ENCODE assay signal across 8 cellular contexts in the genomic region with DNA sequence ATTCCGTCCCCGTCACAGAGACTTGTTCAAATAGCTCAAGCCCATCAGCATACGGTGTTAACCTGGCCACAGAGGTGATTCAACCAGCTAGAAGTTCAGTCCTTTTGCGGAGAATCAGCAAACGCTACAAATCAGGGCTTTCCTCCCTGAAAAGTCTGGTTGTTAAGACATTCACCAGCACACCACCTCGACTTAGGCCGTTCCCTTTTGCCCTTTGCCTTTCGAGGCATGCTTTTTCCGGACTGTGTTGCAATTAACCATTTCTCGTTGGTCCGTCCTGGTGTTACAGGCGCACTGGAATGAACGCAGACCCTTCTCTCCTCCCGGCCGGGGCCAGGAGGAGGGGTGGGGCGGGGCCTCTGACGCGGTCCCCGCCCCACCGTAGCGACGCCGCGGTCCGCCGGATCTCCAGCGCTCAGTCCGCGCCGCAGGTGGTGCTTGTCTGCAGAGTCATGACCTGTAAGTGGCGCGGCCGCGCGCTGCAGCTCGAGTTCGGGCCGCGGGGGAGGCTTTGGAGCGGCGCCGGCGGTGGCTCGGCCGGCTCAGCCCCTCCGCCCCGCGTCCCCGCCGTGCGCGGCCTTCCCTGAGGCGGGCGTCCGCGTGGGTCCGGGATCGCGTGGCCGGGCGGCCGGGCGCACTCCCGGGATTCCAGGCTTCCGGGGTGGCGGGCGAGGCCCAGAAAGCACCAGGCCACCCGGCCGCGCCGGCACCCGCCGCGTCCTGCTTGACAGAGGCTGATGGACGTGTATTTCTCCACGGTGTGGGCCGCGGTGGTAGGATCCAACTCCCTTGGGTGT. TPM values are rescaled to one million over a fixed set of nuclear protein-coding genes. Genes with fewer than 3 reads are reported as not detected.
DNase-seq lines count a peak whose midpoint lies in the region; ATAC-seq, FAIRE-seq and TF ChIP-seq lines count a peak whose summit lies in the region.

A gene with protein sequence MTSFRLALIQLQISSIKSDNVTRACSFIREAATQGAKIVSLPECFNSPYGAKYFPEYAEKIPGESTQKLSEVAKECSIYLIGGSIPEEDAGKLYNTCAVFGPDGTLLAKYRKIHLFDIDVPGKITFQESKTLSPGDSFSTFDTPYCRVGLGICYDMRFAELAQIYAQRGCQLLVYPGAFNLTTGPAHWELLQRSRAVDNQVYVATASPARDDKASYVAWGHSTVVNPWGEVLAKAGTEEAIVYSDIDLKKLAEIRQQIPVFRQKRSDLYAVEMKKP (plus strand): TSS at position 418 of the 797 bp plus-strand sequence. CDS start 35 bp downstream, at position 453.

- peak; percentile 96 for ATAC-seq in HG02759 (IDR thresholded peaks at IDR 0.05; ENCODE audit: unreplicated experiment)
- peak; percentile 97 to 98 for ATAC-seq in left cardiac atrium
- ATAC-seq in upper lobe of right lung: peak; percentile 98

- intact Hi-C loops in T-helper 1 cell treated with Interleukin-12 subunit alpha and Interleukin-12 subunit beta and Interleukin-4 antibody, amounts not matched to agents 30 ng/mL and 1 ng/mL, for 36 hours (cut with micrococcal nuclease): loop anchor here (1.0 to 10.0 kb wide), 9 partner anchors 18 to 1440 kb away; partner anchors contain the start of genes CMSS1, LNP1, NXPE3 and TBC1D23
- intact Hi-C loops in left cardiac atrium (cut with DNase I): no loop called here
- intact Hi-C loops in upper lobe of right lung (cut with DNase I): no loop called here

- no peaks in the 10 kb centered on the region for H3K9me3 Mint-ChIP-seq in progenitor cell of endocrine pancreas (ENCODE audit: low read depth)

- H3K4me3 Mint-ChIP-seq in progenitor cell of endocrine pancreas (ENCODE audit: low read depth): peak within 1 kb of the TSS; percentile 94

- peaks cover 7% of the 10 kb centered on the region for H3K36me3 ChIP-seq in upper lobe of right lung

- H3K27ac ChIP-seq in upper lobe of right lung: peak within 1 kb of the TSS; percentile 72

- peaks cover 6% of the 10 kb centered on the region for H3K4me1 ChIP-seq in upper lobe of right lung

- TF ChIP-seq POLR2A in GM12892 (IDR thresholded peaks at IDR 0.05; ENCODE audit: low read depth, low read length): peak; percentile 91

- peaks cover 22% of the 10 kb centered on the region for H3K4me1 Mint-ChIP-seq in progenitor cell of endocrine pancreas (ENCODE audit: low read depth)

- peak within 1 kb of the TSS; percentile 73 for H3K4me3 ChIP-seq in upper lobe of right lung

- no peaks in the 10 kb centered on the region for H3K27me3 ChIP-seq in upper lobe of right lung

- H3K27me3 Mint-ChIP-seq in progenitor cell of endocrine pancreas: peaks cover 3% of the 10 kb centered on the region

- peak; percentile 85 for DNase-seq in GM12892 (ENCODE audit: insufficient read length)
- peak; percentile 86 to 90 (median 89) for DNase-seq in NCI-H1417 (lab: John Stamatoyannopoulos, UW)
- DNase-seq in amniotic epithelial cell (ENCODE audit: low read depth): peak; percentile 89
- DNase-seq in left cardiac atrium: peak; percentile 90
- DNase-seq in progenitor cell of endocrine pancreas (ENCODE audit: low spot score, unreplicated experiment): peak; percentile 74
- DNase-seq in upper lobe of right lung: peak; percentile 95

- H3K27ac Mint-ChIP-seq in progenitor cell of endocrine pancreas: peak within 1 kb of the TSS; percentile 96

- peak; percentile 92 for FAIRE-seq in GM12892 (lab: Jason Lieb, UNC)

- H3K9me3 ChIP-seq in upper lobe of right lung: no peaks in the 10 kb centered on the region

- H3K36me3 Mint-ChIP-seq in progenitor cell of endocrine pancreas (ENCODE audit: insufficient read depth): no peaks in the 10 kb centered on the region

- no peak for TF ChIP-seq CTCF in progenitor cell of endocrine pancreas (IDR thresholded peaks at IDR 0.05; ENCODE audit: unreplicated experiment)
- no peak for TF ChIP-seq CTCF in upper lobe of right lung (IDR thresholded peaks at IDR 0.05)

RNA-seq across cellular contexts. Expression of the gene that starts here (rescaled TPM):
- 130 TPM for polyA plus RNA-seq in GM12892 (2012; ENCODE audit: missing spikeins)
- 42.5 and 45.5 TPM in 2 replicates for total RNA-seq in T-helper 1 cell treated with Interleukin-12 subunit alpha and Interleukin-12 subunit beta and Interleukin-4 antibody, amounts not matched to agents 30 ng/mL and 1 ng/mL, for 36 hours
- total RNA-seq in left cardiac atrium (10 to 100 TPM; 33.7 to 37.9 TPM), progenitor cell of endocrine pancreas (54.3 and 61.1 TPM in 2 replicates), upper lobe of right lung (31.1 TPM)

Comparison
In these comparisons a context has a peak if more than half of its experiments do, and no peak if none do; other contexts are left out.
1. Peak in every context shown above with its lines: DNase-seq, ATAC-seq, H3K4me3 ChIP-seq and H3K27ac ChIP-seq.